Comparison of ENCODE assay signal across 8 cellular contexts in genomic region chr1:36151133-36151844, GRCh38. TPM values are rescaled to one million over a fixed set of nuclear protein-coding genes. Genes with fewer than 3 reads are reported as not detected.
A peak's percentile ranks its signal among the peaks of the same experiment; 100 is the strongest.
DNase-seq lines count a peak whose midpoint lies in the region; ATAC-seq and TF ChIP-seq lines count a peak whose summit lies in the region.

No MANE protein-coding gene starts in this region.

- peak overlapping the region; percentile 98 for H3K27ac ChIP-seq in RWPE2 (ENCODE audit: poor library complexity, severe bottlenecking)
- peak overlapping the region; percentile 95 to 98 (median 98) for H3K27ac ChIP-seq in esophagus squamous epithelium
- H3K27ac ChIP-seq in sigmoid colon = peak overlapping the region; percentile 97 to 100 (median 99)

- intact Hi-C loops in esophagus squamous epithelium (cut with DNase I) = no loop called here
- intact Hi-C loops in sigmoid colon (cut with DNase I) = no loop called here

- no peak for TF ChIP-seq EP300 in sigmoid colon (IDR thresholded peaks at IDR 0.05)

- TF ChIP-seq POLR2A in esophagus squamous epithelium (IDR thresholded peaks at IDR 0.05) (no peak), sigmoid colon (IDR thresholded peaks at IDR 0.05) (no peak)

- H3K27me3 ChIP-seq in RWPE2 (ENCODE audit: insufficient read depth, poor library complexity, severe bottlenecking) (no peaks in the 10 kb centered on the region), esophagus squamous epithelium (no peaks in the 10 kb centered on the region), sigmoid colon (no peaks in the 10 kb centered on the region), BE2C (no peaks in the 10 kb centered on the region)

- 0 to 13% methylated on average over 1 of the region's 1 CpG for WGBS in esophagus squamous epithelium, 2 donors
- 17 to 36% methylated on average over 1 of the region's 1 CpG for WGBS in sigmoid colon, 2 donors

- no peak for TF ChIP-seq CTCF in GM12865 (IDR thresholded peaks at IDR 0.05; ENCODE audit: insufficient read depth, low read depth, low read length, missing control alignments)
- TF ChIP-seq CTCF in RWPE2 (IDR thresholded peaks at IDR 0.05; ENCODE audit: poor library complexity, severe bottlenecking) = no peak
- no peak for TF ChIP-seq CTCF in esophagus squamous epithelium (IDR thresholded peaks at IDR 0.05)
- TF ChIP-seq CTCF in sigmoid colon (IDR thresholded peaks at IDR 0.05) = no peak
- no peak for TF ChIP-seq CTCF in BE2C (IDR thresholded peaks at IDR 0.05; ENCODE audit: low read depth, low read length)

- H3K36me3 ChIP-seq in RWPE2 (ENCODE audit: low read depth) (peaks cover 6% of the 10 kb centered on the region; the same call in 1 of the 2 replicates), esophagus squamous epithelium (peaks cover 0 to 5% (median 0%) of the 10 kb centered on the region in 3 donors), sigmoid colon (no peaks in the 10 kb centered on the region), BE2C (no peaks in the 10 kb centered on the region)

- peak overlapping the region; percentile 2; the same call in 1 of the 2 replicates for H3K4me3 ChIP-seq in GM12865 (ENCODE audit: low read depth, low read length)
- H3K4me3 ChIP-seq in RWPE2 (ENCODE audit: severe bottlenecking) = no peak overlapping the region
- peak overlapping the region in 2 of 4 donors; percentile 26 to 95 for H3K4me3 ChIP-seq in esophagus squamous epithelium
- peak overlapping the region in 1 of 4 donors; percentile 23 for H3K4me3 ChIP-seq in sigmoid colon
- no peak overlapping the region for H3K4me3 ChIP-seq in BE2C (ENCODE audit: low read depth, low read length)

- H3K9me3 ChIP-seq in RWPE2 (ENCODE audit: severe bottlenecking) (no peaks in the 10 kb centered on the region), esophagus squamous epithelium (no peaks in the 10 kb centered on the region), sigmoid colon (no peaks in the 10 kb centered on the region), BE2C (no peaks in the 10 kb centered on the region)

- ATAC-seq in RWPE2 (ENCODE audit: low read depth) = no peak
- ATAC-seq in GM21723 (IDR thresholded peaks at IDR 0.05; ENCODE audit: unreplicated experiment) = no peak
- no peak for ATAC-seq in HG03442 (IDR thresholded peaks at IDR 0.05; ENCODE audit: unreplicated experiment)

- no peak for DNase-seq in GM12865 (ENCODE audit: low read depth)
- DNase-seq in RWPE2 (ENCODE audit: low spot score) = no peak
- DNase-seq in esophagus squamous epithelium (lab: John Stamatoyannopoulos, UW) = no peak
- no peak for DNase-seq in sigmoid colon
- no peak for DNase-seq in BE2C
- no peak for DNase-seq in iPS-NIHi7 (ENCODE audit: extremely low spot score)

- H3K4me1 ChIP-seq in RWPE2 (ENCODE audit: insufficient read depth, poor library complexity, severe bottlenecking) (peaks cover 25% of the 10 kb centered on the region), esophagus squamous epithelium (peaks cover 33 to 75% (median 42%) of the 10 kb centered on the region in 3 donors), sigmoid colon (peaks cover 0 to 71% (median 55%) of the 10 kb centered on the region in 4 donors), BE2C (peaks cover 14% of the 10 kb centered on the region)

RNA-seq across cellular contexts. Expression of gene TRAPPC3, which starts 2.0 kb away (rescaled TPM):
- 100 to 1,000 TPM in 2 of 4 donors, 10 to 100 TPM in 2; 68.3 to 132 (median 112) TPM for total RNA-seq in esophagus squamous epithelium
- 100 to 1,000 TPM; 108 to 177 (median 129) TPM for total RNA-seq in sigmoid colon
- 100 to 1,000 TPM in 1 of 3 donors, 10 to 100 TPM in 2; 75.1 to 102 (median 80.9) TPM for polyA plus RNA-seq in sigmoid colon
- 102 TPM for polyA plus RNA-seq in BE2C (2012; ENCODE audit: insufficient read depth, insufficient read length, low read depth)

RNA-seq across cellular contexts. Expression of gene MAP7D1, which starts 4.7 kb away (rescaled TPM):
- total RNA-seq in esophagus squamous epithelium = 100 to 1,000 TPM in 2 of 4 donors, 10 to 100 TPM in 2; 59.4 to 180 (median 92.9) TPM
- 100 to 1,000 TPM; 104 to 226 (median 129) TPM for total RNA-seq in sigmoid colon
- 10 to 100 TPM; 31.8 to 60.9 (median 57.1) TPM for polyA plus RNA-seq in sigmoid colon
- polyA plus RNA-seq in BE2C (2012; ENCODE audit: insufficient read depth, insufficient read length, low read depth) = 125 TPM

RNA-seq across cellular contexts. Expression of gene COL8A2, which starts 26.3 kb away (rescaled TPM):
- total RNA-seq in esophagus squamous epithelium (1 to 10 TPM; 4.0 to 7.4 (median 5.1) TPM), sigmoid colon (10 to 100 TPM in 1 of 4 donors, 1 to 10 TPM in 3; 1.8 to 13.0 (median 4.3) TPM)
- 1 to 10 TPM in 2 of 3 donors, under 1 TPM in 1; 0.60 to 3.2 (median 2.4) TPM for polyA plus RNA-seq in sigmoid colon
- 0.12 TPM for polyA plus RNA-seq in BE2C (2012; ENCODE audit: insufficient read depth, insufficient read length, low read depth)
